In genomic region chr3:105755121-105755886, GRCh38 we compare ENCODE assay signal across 25 cellular contexts.
DNase-seq lines count a peak whose midpoint lies in the region; ATAC-seq and TF ChIP-seq lines count a peak whose summit lies in the region.
"Had no signal": no experiment of that assay in that cellular context is flagged by ENCODE, and none has a peak within 500 bp of the region (broad histone marks: within the 10 kb centered on the region; RNA-seq: fewer than 3 reads in every experiment).

No MANE protein-coding gene starts in this region.

- H3K4me1 ChIP-seq in CD4-positive, CD25-positive, alpha-beta regulatory T cell (ENCODE audit: control insufficient read depth, insufficient read depth, low read length, poor library complexity, severe bottlenecking) = peaks cover 70% of the 10 kb centered on the region
- H3K4me1 ChIP-seq: prostate gland, SJSA1 had no signal

- H3K4me1 Mint-ChIP-seq in CD4-positive, CD25-positive, alpha-beta regulatory T cell = peaks cover 42 to 80% (median 54%) of the 10 kb centered on the region in 4 donors

- H3K9me3 ChIP-seq in CD4-positive, CD25-positive, alpha-beta regulatory T cell (ENCODE audit: control insufficient read depth in 2 of 2, low read length in 2 of 2) = peaks cover 0 to 10% of the 10 kb centered on the region in 2 experiments
- H3K9me3 ChIP-seq: Peyer's patch, prostate gland, SJSA1, tibial nerve had no signal

- H3K4me3 ChIP-seq in CD4-positive, CD25-positive, alpha-beta regulatory T cell (ENCODE audit: low read depth, low read length) = peak overlapping the region; percentile 38
- H3K4me3 ChIP-seq: neural progenitor cell, Peyer's patch, prostate gland, SJSA1, tibial nerve had no signal

- peaks cover 6% of the 10 kb centered on the region for H3K36me3 ChIP-seq in CD4-positive, CD25-positive, alpha-beta regulatory T cell (ENCODE audit: control insufficient read depth, insufficient read depth, low read length)
- H3K36me3 ChIP-seq: neural progenitor cell, prostate gland, SJSA1 had no signal

- H3K27me3 ChIP-seq in CD4-positive, CD25-positive, alpha-beta regulatory T cell (ENCODE audit: control insufficient read depth, insufficient read depth, low read length) = no peaks in the 10 kb centered on the region
- H3K27me3 ChIP-seq: neural progenitor cell, Peyer's patch, SJSA1, tibial nerve had no signal

- no peak for ATAC-seq in CD4-positive, CD25-positive, alpha-beta regulatory T cell (ENCODE audit: low read depth in 2 of 2)
- peak; percentile 39 to 71 for ATAC-seq in activated naive CD4-positive, alpha-beta T cell treated with anti-CD3 and anti-CD28 coated beads, Interleukin-2, amount 50 U/mL, for 72 hours
- ATAC-seq in GM18498 (IDR thresholded peaks at IDR 0.05; ENCODE audit: unreplicated experiment) = no peak

- CTCF ChIA-PET in HEK293T (lab: Yijun Ruan, JAX) = no interaction called here

- peak overlapping the region in 3 of 4 donors; percentile 23 to 73 (median 66) for H3K4me3 Mint-ChIP-seq in CD4-positive, CD25-positive, alpha-beta regulatory T cell
- H3K4me3 Mint-ChIP-seq: endodermal cell, neural progenitor cell had no signal

- POLR2A ChIA-PET in HEK293T (lab: Yijun Ruan, JAX) = no interaction called here

- in situ Hi-C loops in G401 (cut with HindIII; ENCODE audit: low sequenced_read_pairs) = no loop called here

- H3K27ac Mint-ChIP-seq in CD4-positive, CD25-positive, alpha-beta regulatory T cell = peak overlapping the region; percentile 9 to 81 (median 41)
- peak overlapping the region; percentile 59 to 83 for H3K27ac Mint-ChIP-seq in activated naive CD4-positive, alpha-beta T cell treated with anti-CD3 and anti-CD28 coated beads, Interleukin-2, amount 50 U/mL, for 72 hours
- H3K27ac Mint-ChIP-seq: endodermal cell, neural progenitor cell had no signal

- peak overlapping the region; percentile 82 for H3K27ac ChIP-seq in CD4-positive, CD25-positive, alpha-beta regulatory T cell (ENCODE audit: insufficient read depth, low read length, poor library complexity, severe bottlenecking)
- H3K27ac ChIP-seq: neural progenitor cell, prostate gland, SJSA1, tibial nerve had no signal

- no peak for DNase-seq in CD4-positive, CD25-positive, alpha-beta regulatory T cell
- DNase-seq in NCI-H82 (lab: John Stamatoyannopoulos, UW) = peak; percentile 81
- no peak for DNase-seq in activated naive CD4-positive, alpha-beta T cell treated with anti-CD3 and anti-CD28 coated beads, Interleukin-2, amount 50 U/mL, for 72 hours (ENCODE audit: low spot score in 2 of 2)
- peak; percentile 41 to 67 for DNase-seq in lung microvascular endothelial cell (ENCODE audit: low read depth in 2 of 2)
- no peak for DNase-seq in G401 (ENCODE audit: low spot score)
- no peak for DNase-seq in HEK293T (ENCODE audit: extremely low spot score)
- no peak for DNase-seq in AML-193 (lab: John Stamatoyannopoulos, UW)
- DNase-seq: activated gamma-delta T cell; cerebellar nuclear complex; DMS79; endodermal cell; head of caudate nucleus; KG1; midbrain; NCI-H1694; NCI-H2227 treated with DMSO at 0.1 percent for 48 hours; NCI-H774; Peyer's patch; stimulated activated CD4-positive, alpha-beta T cell treated with anti-CD3 and anti-CD28 coated beads, Interleukin-2, amount 100 ng/mL, for 24 hours; stimulated activated naive CD4-positive, alpha-beta T cell treated with Interleukin-2 at 50 U/mL for 16 hours had no signal

- H3K9me3 Mint-ChIP-seq in CD4-positive, CD25-positive, alpha-beta regulatory T cell = peaks cover 0 to 9% (median 3%) of the 10 kb centered on the region in 7 donors
- H3K9me3 Mint-ChIP-seq in activated naive CD4-positive, alpha-beta T cell treated with anti-CD3 and anti-CD28 coated beads, Interleukin-2, amount 50 U/mL, for 72 hours = no peaks in the 10 kb centered on the region

- H3K36me3 Mint-ChIP-seq in CD4-positive, CD25-positive, alpha-beta regulatory T cell = peaks cover 30% of the 10 kb centered on the region
- H3K36me3 Mint-ChIP-seq in activated naive CD4-positive, alpha-beta T cell treated with anti-CD3 and anti-CD28 coated beads, Interleukin-2, amount 50 U/mL, for 72 hours = peaks cover 25 to 43% of the 10 kb centered on the region in 2 donors

- H3K27me3 Mint-ChIP-seq in CD4-positive, CD25-positive, alpha-beta regulatory T cell = no peaks in the 10 kb centered on the region

TF ChIP-seq in HEK293T, 16 proteins besides CTCF, POLR2A, EP300 and RAD21:
- no peak for TF ChIP-seq CTBP1 (IDR thresholded peaks at IDR 0.05; ENCODE audit: borderline replicate concordance)
- TF ChIP-seq FOXA1 (IDR thresholded peaks at IDR 0.05) = no peak
- no peak for TF ChIP-seq SUZ12 (IDR thresholded peaks at IDR 0.05)
- TF ChIP-seq PKNOX1 (IDR thresholded peaks at IDR 0.05) = no peak
- no peak for TF ChIP-seq ARNT (IDR thresholded peaks at IDR 0.05)
- TF ChIP-seq ELF4 (IDR thresholded peaks at IDR 0.05) = no peak
- TF ChIP-seq SP1 (IDR thresholded peaks at IDR 0.05) = no peak
- no peak for TF ChIP-seq ZNF384 (IDR thresholded peaks at IDR 0.05)
- TF ChIP-seq L3MBTL2 (conservative IDR thresholded peaks at IDR 0.05) = no peak
- TF ChIP-seq BHLHE40 (IDR thresholded peaks at IDR 0.05; ENCODE audit: borderline replicate concordance) = no peak
- TF ChIP-seq LEF1 (IDR thresholded peaks at IDR 0.05; ENCODE audit: borderline replicate concordance) = no peak
- no peak for TF ChIP-seq FOXK2 (IDR thresholded peaks at IDR 0.05)
- TF ChIP-seq HDGF (IDR thresholded peaks at IDR 0.05; ENCODE audit: borderline replicate concordance) = no peak
- TF ChIP-seq NFRKB (IDR thresholded peaks at IDR 0.05) = no peak
- TF ChIP-seq FOXM1 (IDR thresholded peaks at IDR 0.05; ENCODE audit: borderline replicate concordance) = no peak
- TF ChIP-seq TARDBP (IDR thresholded peaks at IDR 0.05) = no peak
TF ChIP-seq in HEK293T: peak in this region for 0.

Comparison
In these comparisons a context has a peak if more than half of its experiments do, and no peak if none do; other contexts are left out.
1. ATAC-seq: peak in activated naive CD4-positive, alpha-beta T cell treated with anti-CD3 and anti-CD28 coated beads, Interleukin-2, amount 50 U/mL, for 72 hours (2 of 2); none in CD4-positive, CD25-positive, alpha-beta regulatory T cell (0 of 2) and GM18498 (single experiment).
2. DNase-seq: peak in NCI-H82 (single experiment) and lung microvascular endothelial cell (2 of 2); none in CD4-positive, CD25-positive, alpha-beta regulatory T cell (0 of 3), activated naive CD4-positive, alpha-beta T cell treated with anti-CD3 and anti-CD28 coated beads, Interleukin-2, amount 50 U/mL, for 72 hours (0 of 2), G401 (single experiment), HEK293T (single experiment) and AML-193 (0 of 2).